Comparison of ENCODE assay signal across 4 cellular contexts in the genomic region with DNA sequence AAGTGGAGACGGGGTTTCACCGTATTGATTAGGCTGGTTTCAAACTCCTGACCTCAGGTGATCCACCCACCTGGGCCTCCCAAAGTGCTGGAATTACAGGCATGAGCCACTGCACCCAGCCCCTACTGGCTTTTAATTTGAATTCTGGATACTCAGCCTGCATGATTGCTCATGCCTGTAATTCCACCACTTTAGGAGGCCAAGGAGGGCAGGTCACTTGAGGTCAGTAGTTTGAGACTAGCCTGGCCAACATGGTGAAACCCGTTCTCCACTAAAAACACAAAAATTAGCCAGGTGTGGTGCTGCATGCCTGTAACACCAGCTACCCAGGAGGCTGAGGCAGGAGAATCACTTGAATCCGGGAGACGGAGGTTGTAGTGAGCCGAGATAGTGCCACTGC. TPM values are rescaled to one million over a fixed set of nuclear protein-coding genes. Genes with fewer than 3 reads are reported as not detected.
"Had no signal": no experiment of that assay in that cellular context is flagged by ENCODE, and none has a peak within 500 bp of the region (broad histone marks: within the 10 kb centered on the region; RNA-seq: fewer than 3 reads in every experiment).

No MANE protein-coding gene starts in this region.

RNA-seq across cellular contexts. Expression of gene TBL1Y, which starts 2.5 kb away (rescaled TPM):
- total RNA-seq: H9, HT-29, IMR-90, K562 had no signal
- polyA plus RNA-seq: IMR-90, K562 had no signal

RNA-seq across cellular contexts. Expression of gene AMELY, which starts 3.5 kb away (rescaled TPM):
- total RNA-seq: H9, HT-29, IMR-90, K562 had no signal
- polyA plus RNA-seq: IMR-90, K562 had no signal
